8 cellular contexts compared by ENCODE assay signal in genomic region chr2:241149925-241150659, GRCh38. TPM values are rescaled to one million over a fixed set of nuclear protein-coding genes. Genes with fewer than 3 reads are reported as not detected.
DNase-seq lines count a peak whose midpoint lies in the region; ATAC-seq and TF ChIP-seq lines count a peak whose summit lies in the region.

TSS of gene PPP1R7 (plus strand) at chr2:241150467. CDS start at chr2:241150496, 29 bp downstream.

- no peak for TF ChIP-seq CTCF in AG09319 (IDR thresholded peaks at IDR 0.05; ENCODE audit: low read depth, low read length)
- TF ChIP-seq CTCF in activated B cell treated with CpG ODN at 0.5 μM for 24 hours (IDR thresholded peaks at IDR 0.05), result no peak

- in situ Hi-C loops in GM18951 (cut with MboI; ENCODE audit: low sequenced_read_pairs, unreplicated experiment), result no loop called here

- POLR2A ChIA-PET in activated B cell treated with CpG ODN at 0.5 μM for 24 hours (lab: Charles Lee), result interaction anchor here (0.6 to 5.5 kb wide), 27 partner anchors 10 to 711 kb away, joined by 3 to 137 read pairs (median 6); partner anchors contain the start of genes HDLBP, MTERF4 and SEPTIN2

- H3K36me3 Mint-ChIP-seq in activated B cell treated with CpG ODN at 0.5 μM for 24 hours (ENCODE audit: low read depth) (peaks cover 30% of the 10 kb centered on the region), immature natural killer cell (peaks cover 4 to 6% (median 6%) of the 10 kb centered on the region in 3 donors)

- ATAC-seq in HG03196 (IDR thresholded peaks at IDR 0.05; ENCODE audit: unreplicated experiment) (peak; percentile 66), activated B cell treated with CpG ODN at 0.5 μM for 24 hours (ENCODE audit: low read depth) (peak; percentile 83)

- intact Hi-C loops in activated B cell treated with CpG ODN at 0.5 μM for 24 hours (cut with micrococcal nuclease), result loop anchor here (1.0 to 10.0 kb wide), 13 partner anchors 23 to 465 kb away; partner anchors contain the start of genes FARP2, HDLBP, MTERF4 and SEPTIN2

- H3K27ac ChIP-seq in caudate nucleus (ENCODE audit: low read depth, low read length), result peak within 1 kb of the TSS; percentile 82

- H3K9me3 Mint-ChIP-seq in activated B cell treated with CpG ODN at 0.5 μM for 24 hours (no peaks in the 10 kb centered on the region), immature natural killer cell (no peaks in the 10 kb centered on the region)

- H3K27me3 Mint-ChIP-seq in activated B cell treated with CpG ODN at 0.5 μM for 24 hours (no peaks in the 10 kb centered on the region), immature natural killer cell (ENCODE audit: low read depth in 3 of 3) (peaks cover 2 to 4% (median 3%) of the 10 kb centered on the region in 3 donors)

- DNase-seq in AG09319 (ENCODE audit: extremely low read depth, low read depth), result peak; percentile 77
- peak; percentile 98 for DNase-seq in NCI-H345 (lab: John Stamatoyannopoulos, UW)
- peak; percentile 84 for DNase-seq in activated B cell treated with CpG ODN at 0.5 μM for 24 hours
- peak; percentile 43 to 96 (median 92) for DNase-seq in caudate nucleus (lab: John Stamatoyannopoulos, UW)
- peak; percentile 89 to 91 (median 90) for DNase-seq in immature natural killer cell
- peak; percentile 90 to 91 for DNase-seq in stimulated activated CD4-positive, alpha-beta T cell treated with anti-CD3 and anti-CD28 coated beads, Interleukin-12 subunit alpha, Interleukin-12 subunit beta, amount 100 ng/mL, for 24 hours (ENCODE audit: low read depth in 2 of 2)

- CTCF ChIA-PET in activated B cell treated with CpG ODN at 0.5 μM for 24 hours (lab: Charles Lee), result interaction anchor here (1.0 to 3.9 kb wide), 15 partner anchors 37 to 300 kb away, joined by 3 to 69 read pairs (median 5); partner anchors contain the start of gene MTERF4

- H3K4me1 Mint-ChIP-seq in activated B cell treated with CpG ODN at 0.5 μM for 24 hours (peaks cover 26% of the 10 kb centered on the region), immature natural killer cell (peaks cover 30 to 43% of the 10 kb centered on the region in 2 donors)

- peak; percentile 82 for TF ChIP-seq POLR2A in GM18951 (IDR thresholded peaks at IDR 0.05; ENCODE audit: extremely low read depth, insufficient read depth, insufficient read length)

- H3K27ac Mint-ChIP-seq in activated B cell treated with CpG ODN at 0.5 μM for 24 hours, result peak within 1 kb of the TSS; percentile 95
- peak within 1 kb of the TSS; percentile 90 to 97 (median 94) for H3K27ac Mint-ChIP-seq in immature natural killer cell

- H3K4me3 Mint-ChIP-seq in activated B cell treated with CpG ODN at 0.5 μM for 24 hours (peak within 1 kb of the TSS; percentile 100), immature natural killer cell (peak within 1 kb of the TSS; percentile 95 to 100 (median 97))

RNA-seq across cellular contexts. Expression of gene PPP1R7, which starts in this region (rescaled TPM):
- 72.0 and 74.5 TPM in 2 replicates for total RNA-seq in activated B cell treated with CpG ODN at 0.5 μM for 24 hours
- 100 to 1,000 TPM; 108 to 138 (median 132) TPM for polyA plus RNA-seq in immature natural killer cell

Comparison
In these comparisons a context has a peak if more than half of its experiments do, and no peak if none do; other contexts are left out.
1. Peak in every context shown above with its lines: DNase-seq, ATAC-seq and H3K27ac ChIP-seq.